ENCODE assay signal across 15 cellular contexts in the genomic region with DNA sequence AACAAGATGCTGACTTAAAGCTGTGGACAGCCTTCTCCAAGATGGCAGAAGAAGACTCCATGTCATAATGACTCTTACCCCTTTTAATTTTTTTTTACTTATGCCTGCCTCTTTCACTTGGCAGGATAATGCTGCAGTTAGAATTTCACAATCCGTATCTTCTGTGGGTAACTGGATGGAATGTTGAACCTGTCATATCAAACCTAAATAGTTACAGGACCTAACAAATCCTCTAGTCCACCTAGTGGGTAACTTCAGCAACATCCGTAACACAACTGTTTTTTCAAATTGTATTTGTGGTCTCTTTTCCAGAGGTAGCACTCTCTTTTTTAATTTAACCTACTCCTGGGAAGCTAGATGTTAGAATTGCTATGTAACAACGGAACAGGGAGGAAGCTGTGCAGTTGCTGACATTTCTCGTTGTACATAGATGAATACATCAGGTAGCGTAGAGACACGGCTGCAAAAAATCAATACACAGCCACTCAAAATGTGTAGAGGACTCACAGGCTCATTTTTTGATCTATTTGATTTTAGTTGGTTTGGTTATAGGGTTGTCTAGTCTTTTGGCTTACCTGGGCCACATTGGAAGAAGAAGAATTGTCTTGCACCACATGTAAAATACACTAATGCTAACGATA. TPM values are rescaled to one million over a fixed set of nuclear protein-coding genes. Genes with fewer than 3 reads are reported as not detected.
DNase-seq lines count a peak whose midpoint lies in the region; ATAC-seq and TF ChIP-seq lines count a peak whose summit lies in the region.
"Had no signal": no experiment of that assay in that cellular context is flagged by ENCODE, and none has a peak within 500 bp of the region (broad histone marks: within the 10 kb centered on the region; RNA-seq: fewer than 3 reads in every experiment).

No MANE protein-coding gene starts in this region.

- H3K4me3 Mint-ChIP-seq in osteocyte (ENCODE audit: unreplicated experiment), result no peak overlapping the region
- H3K4me3 Mint-ChIP-seq: activated CD4-positive, alpha-beta T cell treated with anti-CD3 and anti-CD28 coated beads for 36 hours; brain had no signal

- no peaks in the 10 kb centered on the region for H4K20me1 ChIP-seq in OCI-LY3 (ENCODE audit: insufficient read depth, low read length)

- H3K27ac Mint-ChIP-seq in osteocyte (ENCODE audit: unreplicated experiment), result no peak overlapping the region
- H3K27ac Mint-ChIP-seq: activated CD4-positive, alpha-beta T cell treated with anti-CD3 and anti-CD28 coated beads for 36 hours had no signal

- H3K4me3 ChIP-seq in OCI-LY3 (ENCODE audit: low read length) (no peak overlapping the region), epithelial cell of proximal tubule (ENCODE audit: low read depth, low read length) (no peak overlapping the region)
- H3K4me3 ChIP-seq: transverse colon had no signal

- no peak overlapping the region for H3K9ac ChIP-seq in OCI-LY3 (ENCODE audit: low read length)

- no peak overlapping the region for H3K27ac ChIP-seq in OCI-LY3 (ENCODE audit: low read length)
- H3K27ac ChIP-seq: epithelial cell of prostate, transverse colon had no signal

- no peaks in the 10 kb centered on the region for H3K27me3 ChIP-seq in OCI-LY3 (ENCODE audit: low read depth, low read length)
- H3K27me3 ChIP-seq: transverse colon had no signal

- H3K36me3 ChIP-seq in OCI-LY3 (replicated peaks; ENCODE audit: low read depth, low read length), result no peaks in the 10 kb centered on the region
- H3K36me3 ChIP-seq: transverse colon had no signal

- H3K27me3 Mint-ChIP-seq in osteocyte (ENCODE audit: unreplicated experiment), result peaks cover 33% of the 10 kb centered on the region
- H3K27me3 Mint-ChIP-seq: activated CD4-positive, alpha-beta T cell treated with anti-CD3 and anti-CD28 coated beads for 36 hours had no signal

- 0 out of 2 replicates have a peak overlapping the region, but pooled peaks have one; percentile 10 for H3K4me2 ChIP-seq in OCI-LY3 (ENCODE audit: low read length)

- H3K79me2 ChIP-seq in OCI-LY3 (ENCODE audit: low read length), result no peaks in the 10 kb centered on the region

- H3K4me1 ChIP-seq in OCI-LY3 (ENCODE audit: low read length), result no peaks in the 10 kb centered on the region
- H3K4me1 ChIP-seq: transverse colon had no signal

- H3K9me3 Mint-ChIP-seq in osteocyte (ENCODE audit: unreplicated experiment), result no peaks in the 10 kb centered on the region

- DNase-seq in NCI-H2107 treated with DMSO at 0.1 percent for 48 hours (lab: John Stamatoyannopoulos, UW; ENCODE audit: unreplicated experiment), result peak; percentile 9
- no peak for DNase-seq in NCI-H2107 (lab: John Stamatoyannopoulos, UW)
- no peak for DNase-seq in epithelial cell of proximal tubule (ENCODE audit: low read depth)
- DNase-seq in osteocyte (ENCODE audit: extremely low spot score, unreplicated experiment), result no peak
- no peak for DNase-seq in SHP77 treated with DMSO at 0.1 percent for 48 hours (lab: John Stamatoyannopoulos, UW)
- no peak for DNase-seq in stimulated activated CD4-positive, alpha-beta T cell treated with anti-CD3 and anti-CD28 coated beads, Interleukin-4, amount 100 ng/mL, for 1 hour
- DNase-seq: 8988T; activated CD4-positive, alpha-beta T cell treated with anti-CD3 and anti-CD28 coated beads for 36 hours; Karpas-422; NCI-H510A treated with DMSO at 0.1 percent for 48 hours; transverse colon had no signal

- no peaks in the 10 kb centered on the region for H3K36me3 Mint-ChIP-seq in osteocyte (ENCODE audit: unreplicated experiment)
- H3K36me3 Mint-ChIP-seq: brain had no signal

- peak; percentile 35 for TF ChIP-seq CTCF in OCI-LY3 (IDR thresholded peaks at IDR 0.05; ENCODE audit: low read depth, low read length)
- peak; percentile 28 for TF ChIP-seq CTCF in epithelial cell of proximal tubule (conservative IDR thresholded peaks at IDR 0.05; ENCODE audit: low read depth, low read length)
- TF ChIP-seq CTCF in osteocyte (IDR thresholded peaks at IDR 0.05), result peak; percentile 10

- no peaks in the 10 kb centered on the region for H3K9me3 ChIP-seq in OCI-LY3 (ENCODE audit: insufficient read depth, low read length)
- H3K9me3 ChIP-seq: transverse colon had no signal

- no peaks in the 10 kb centered on the region for H3K4me1 Mint-ChIP-seq in osteocyte (ENCODE audit: unreplicated experiment)
- H3K4me1 Mint-ChIP-seq: activated CD4-positive, alpha-beta T cell treated with anti-CD3 and anti-CD28 coated beads for 36 hours had no signal

- ATAC-seq in GM19035 (IDR thresholded peaks at IDR 0.05; ENCODE audit: unreplicated experiment), result no peak
- ATAC-seq: activated CD4-positive, alpha-beta T cell treated with anti-CD3 and anti-CD28 coated beads for 36 hours had no signal

- peak overlapping the region; percentile 19; the same call in 1 of the 2 replicates for H2AFZ ChIP-seq in OCI-LY3 (ENCODE audit: low read depth, low read length)

RNA-seq across cellular contexts. Expression of a gene that starts 43.9 kb away (rescaled TPM):
- total RNA-seq in epithelial cell of proximal tubule, result not detected in 2 replicates
- not detected in 2 replicates for total RNA-seq in osteocyte
- total RNA-seq: activated CD4-positive, alpha-beta T cell treated with anti-CD3 and anti-CD28 coated beads for 36 hours; transverse colon had no signal
